ENCODE assay signal across 21 cellular contexts in the genomic region with DNA sequence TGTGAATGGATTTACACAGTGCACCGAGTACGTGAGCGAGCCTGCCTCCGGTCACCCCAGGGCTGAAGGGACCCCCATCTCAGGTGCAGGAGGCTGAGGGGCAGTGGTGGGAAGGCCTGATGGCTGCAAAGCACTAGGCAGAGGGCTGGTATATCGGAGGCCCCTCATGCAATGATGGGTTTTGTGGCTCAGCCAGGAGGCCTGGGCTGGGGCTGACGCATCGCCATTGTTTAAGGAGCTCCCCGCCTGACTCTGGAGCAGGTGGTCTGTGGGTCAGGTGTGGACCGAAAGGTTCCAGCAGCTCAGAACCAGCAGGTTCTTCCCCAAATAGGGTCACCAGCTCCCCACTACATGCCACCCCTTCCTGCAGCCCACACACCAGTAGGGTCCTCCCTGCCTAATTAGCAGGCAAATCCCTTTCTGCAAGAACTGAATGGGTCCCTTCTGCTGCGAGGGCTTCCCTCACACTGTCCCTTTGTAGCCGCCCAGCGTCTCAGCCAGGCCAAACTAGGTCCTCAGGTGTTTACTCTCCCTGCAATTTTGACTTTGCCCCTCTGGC. TPM values are rescaled to one million over a fixed set of nuclear protein-coding genes. Genes with fewer than 3 reads are reported as not detected.
A peak's percentile ranks its signal among the peaks of the same experiment; 100 is the strongest.
DNase-seq lines count a peak whose midpoint lies in the region; ATAC-seq, FAIRE-seq and TF ChIP-seq lines count a peak whose summit lies in the region.
"Had no signal": no experiment of that assay in that cellular context is flagged by ENCODE, and none has a peak within 500 bp of the region (broad histone marks: within the 10 kb centered on the region; RNA-seq: fewer than 3 reads in every experiment).

No MANE protein-coding gene starts in this region.

- H3K79me1 ChIP-seq in neuronal stem cell (ENCODE audit: low read depth, low read length) = no peaks in the 10 kb centered on the region

- no peak for ATAC-seq in SK-N-SH treated with all-trans-retinoic acid at 6 μM for 48 hours
- ATAC-seq: CD8-positive, alpha-beta T cell had no signal

- no peak overlapping the region for H2BK12ac ChIP-seq in neuronal stem cell (ENCODE audit: low read length)

- peak overlapping the region; percentile 25 for H3K23ac ChIP-seq in neuronal stem cell (ENCODE audit: low read depth, low read length, poor library complexity)

- H4K20me1 ChIP-seq in SK-N-SH (ENCODE audit: insufficient read depth) = no peaks in the 10 kb centered on the region

- 73% methylated on average over 12 of the region's 12 CpGs for WGBS in SK-N-SH (ENCODE audit: low lambda C conversion rate)
- WGBS in neuronal stem cell (ENCODE audit: extremely low coverage in 2 of 2, insufficient read length in 2 of 2, insufficient replicate concordance in 1 of 2), 2 donors = no CpG with 5 or more reads among the region's 12 CpGs

- H4K91ac ChIP-seq in neuronal stem cell (ENCODE audit: low read depth, low read length, poor library complexity) = no peak overlapping the region

- no peak overlapping the region for H2BK5ac ChIP-seq in neuronal stem cell (ENCODE audit: low read length)

- no peak overlapping the region for H2AK5ac ChIP-seq in neuronal stem cell (ENCODE audit: low read depth, low read length)

- H4K8ac ChIP-seq in neuronal stem cell (ENCODE audit: low read depth, low read length) = no peak overlapping the region

- H3K4ac ChIP-seq in neuronal stem cell (ENCODE audit: low read length) = no peak overlapping the region

- H2BK120ac ChIP-seq in neuronal stem cell (ENCODE audit: low read depth, low read length) = no peak overlapping the region

- no peak for TF ChIP-seq RAD21 in SK-N-SH (IDR thresholded peaks at IDR 0.05; ENCODE audit: low read length)

- TF ChIP-seq CTCF in SK-N-SH (IDR thresholded peaks at IDR 0.05) = no peak
- no peak for TF ChIP-seq CTCF in coronary artery (IDR thresholded peaks at IDR 0.05)
- no peak for TF ChIP-seq CTCF in tibial artery (IDR thresholded peaks at IDR 0.05)
- TF ChIP-seq CTCF in kidney (IDR thresholded peaks at IDR 0.05; ENCODE audit: borderline replicate concordance, extremely low read depth, insufficient read depth) = no peak

- H3K27ac ChIP-seq in SK-N-SH (ENCODE audit: low read depth in 2 of 2, low read length in 1 of 2) (no peak overlapping the region), coronary artery (no peak overlapping the region), neuronal stem cell (replicated peaks; ENCODE audit: low read length) (no peak overlapping the region), tibial artery (no peak overlapping the region), kidney (ENCODE audit: low read depth in 2 of 2, low read length in 2 of 2) (no peak overlapping the region)
- H3K27ac ChIP-seq: 22Rv1, HL-60 had no signal

- H3K9ac ChIP-seq in SK-N-SH = no peak overlapping the region
- no peak overlapping the region for H3K9ac ChIP-seq in neuronal stem cell (ENCODE audit: low read depth, low read length, poor library complexity)
- H3K9ac ChIP-seq in kidney (ENCODE audit: low read length in 2 of 2) = no peak overlapping the region

- H3K14ac ChIP-seq in neuronal stem cell (ENCODE audit: low read length) = no peak overlapping the region

- H3K4me1 ChIP-seq in SK-N-SH (ENCODE audit: control insufficient read depth in 1 of 2, insufficient read depth in 2 of 2, low read depth in 1 of 2, low read length in 1 of 2) (peaks cover 0 to 6% of the 10 kb centered on the region in 2 experiments; a peak in 1 of 4 replicates), neuronal stem cell (ENCODE audit: control insufficient read depth in 2 of 2, insufficient read depth in 1 of 2, low read depth in 1 of 2, low read length in 2 of 2) (peaks cover 0 to 14% of the 10 kb centered on the region in 2 donors), tibial artery (peaks cover 0 to 23% (median 19%) of the 10 kb centered on the region in 4 donors), kidney (ENCODE audit: control insufficient read depth in 1 of 2, insufficient read depth in 1 of 2, low read depth in 1 of 2, low read length in 2 of 2) (peaks cover 0 to 5% of the 10 kb centered on the region in 2 donors)

- H2AFZ ChIP-seq in SK-N-SH (ENCODE audit: low read depth) (no peak overlapping the region), neuronal stem cell (ENCODE audit: low read length) (no peak overlapping the region)

- no peaks in the 10 kb centered on the region for H3K9me2 ChIP-seq in SK-N-SH

- H3K4me2 ChIP-seq in SK-N-SH = no peak overlapping the region
- no peak overlapping the region for H3K4me2 ChIP-seq in neuronal stem cell (ENCODE audit: insufficient read depth, low read length, poor library complexity, severe bottlenecking)

- FAIRE-seq in kidney (lab: Jason Lieb, UNC) = no peak
- FAIRE-seq: D721Med, G401.6, GM12891 had no signal

- peak; percentile 11 for DNase-seq in SK-N-SH
- peak; percentile 35 for DNase-seq in coronary artery (ENCODE audit: low spot score)
- no peak for DNase-seq in neuronal stem cell (ENCODE audit: low spot score)
- DNase-seq in tibial artery = peak; percentile 18 to 41
- no peak for DNase-seq in kidney
- no peak for DNase-seq in NCI-H2107 (lab: John Stamatoyannopoulos, UW)
- no peak for DNase-seq in epidermal melanocyte (ENCODE audit: insufficient read length, low spot score)
- DNase-seq: CD8-positive, alpha-beta T cell; COR-L47; DMS153; DMS79 treated with DMSO at 0.1 percent for 48 hours; EL; GOT3; HCEC 1CT; HFFc6 had no signal

- POLR2A ChIA-PET in SK-N-SH (lab: Yijun Ruan, JAX) = no interaction called here

- no peak for TF ChIP-seq EP300 in SK-N-SH (IDR thresholded peaks at IDR 0.05; ENCODE audit: borderline replicate concordance in 1 of 2, low read depth in 1 of 2, low read length in 1 of 2)

- H2BK15ac ChIP-seq in neuronal stem cell (ENCODE audit: low read length) = peak overlapping the region; percentile 27

- H3K79me2 ChIP-seq in SK-N-SH (ENCODE audit: insufficient read depth) = no peaks in the 10 kb centered on the region

- peak overlapping the region; percentile 31 for H3K18ac ChIP-seq in neuronal stem cell (ENCODE audit: low read length)

- H3K4me3 ChIP-seq in SK-N-SH (ENCODE audit: low read depth in 2 of 2, low read length in 1 of 2) (no peak overlapping the region), coronary artery (no peak overlapping the region), neuronal stem cell (ENCODE audit: low read length in 2 of 2) (peak overlapping the region in 1 of 2 donors; percentile 40), tibial artery (no peak overlapping the region), kidney (ENCODE audit: low read length in 2 of 2) (no peak overlapping the region)

- H3K36me3 ChIP-seq in SK-N-SH (replicated peaks in 1 of 2; ENCODE audit: control insufficient read depth in 1 of 2, insufficient read depth in 2 of 2, low read length in 1 of 2) = no peaks in the 10 kb centered on the region
- no peaks in the 10 kb centered on the region for H3K36me3 ChIP-seq in neuronal stem cell (replicated peaks in 1 of 2; ENCODE audit: control insufficient read depth in 2 of 2, insufficient read depth in 2 of 2, low read length in 2 of 2)
- H3K36me3 ChIP-seq in tibial artery = no peaks in the 10 kb centered on the region
- no peaks in the 10 kb centered on the region for H3K36me3 ChIP-seq in kidney (ENCODE audit: control insufficient read depth in 1 of 2, insufficient read depth in 2 of 2, low read length in 2 of 2)

- no peaks in the 10 kb centered on the region for H3K9me3 ChIP-seq in SK-N-SH
- no peaks in the 10 kb centered on the region for H3K9me3 ChIP-seq in neuronal stem cell (replicated peaks in 1 of 2; ENCODE audit: control insufficient read depth in 2 of 2, insufficient read depth in 1 of 2, low read depth in 1 of 2, low read length in 2 of 2)
- no peaks in the 10 kb centered on the region for H3K9me3 ChIP-seq in tibial artery
- H3K9me3 ChIP-seq in kidney (ENCODE audit: control insufficient read depth in 1 of 2, low read length in 2 of 2) = no peaks in the 10 kb centered on the region

- H3K27me3 ChIP-seq in SK-N-SH (ENCODE audit: insufficient read depth) = no peaks in the 10 kb centered on the region
- H3K27me3 ChIP-seq in neuronal stem cell (ENCODE audit: control insufficient read depth in 3 of 3, insufficient read depth in 3 of 3, low read depth in 1 of 3, low read length in 3 of 3) = peaks cover 0 to 38% (median 9%) of the 10 kb centered on the region in 3 experiments
- H3K27me3 ChIP-seq in tibial artery = no peaks in the 10 kb centered on the region

- no peaks in the 10 kb centered on the region for H3F3A ChIP-seq in SK-N-SH (replicated peaks; ENCODE audit: insufficient read depth)

- CTCF ChIA-PET in SK-N-SH (lab: Yijun Ruan, JAX) = interaction anchor here (0.7 to 20.8 kb wide), 5 partner anchors 18 to 389 kb away, joined by 3 to 520 read pairs (median 3); no protein-coding TSS in a partner anchor

- intact Hi-C loops in tibial artery (cut with DNase I; ENCODE audit: low total_unique reads) = loop anchor here (10.0 kb wide), 1 partner anchor 361 kb away; no protein-coding TSS in a partner anchor
- intact Hi-C loops in kidney (cut with DNase I) = loop anchor here (5.0 kb wide), 1 partner anchor 388 kb away; no protein-coding TSS in a partner anchor

TF ChIP-seq in SK-N-SH, 30 proteins besides CTCF, POLR2A, EP300 and RAD21:
- no peak for TF ChIP-seq ELF1 (IDR thresholded peaks at IDR 0.05)

TF ChIP-seq in SK-N-SH treated with all-trans-retinoic acid at 6 μM for 48 hours, 23 proteins besides CTCF, POLR2A, EP300 and RAD21 (continues in another document):
- TF ChIP-seq, protein P1, sequence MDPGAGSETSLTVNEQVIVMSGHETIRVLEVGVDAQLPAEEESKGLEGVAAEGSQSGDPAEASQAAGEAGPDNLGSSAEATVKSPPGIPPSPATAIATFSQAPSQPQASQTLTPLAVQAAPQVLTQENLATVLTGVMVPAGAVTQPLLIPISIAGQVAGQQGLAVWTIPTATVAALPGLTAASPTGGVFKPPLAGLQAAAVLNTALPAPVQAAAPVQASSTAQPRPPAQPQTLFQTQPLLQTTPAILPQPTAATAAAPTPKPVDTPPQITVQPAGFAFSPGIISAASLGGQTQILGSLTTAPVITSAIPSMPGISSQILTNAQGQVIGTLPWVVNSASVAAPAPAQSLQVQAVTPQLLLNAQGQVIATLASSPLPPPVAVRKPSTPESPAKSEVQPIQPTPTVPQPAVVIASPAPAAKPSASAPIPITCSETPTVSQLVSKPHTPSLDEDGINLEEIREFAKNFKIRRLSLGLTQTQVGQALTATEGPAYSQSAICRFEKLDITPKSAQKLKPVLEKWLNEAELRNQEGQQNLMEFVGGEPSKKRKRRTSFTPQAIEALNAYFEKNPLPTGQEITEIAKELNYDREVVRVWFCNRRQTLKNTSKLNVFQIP (CRISPR knock-in tag; IDR thresholded peaks at IDR 0.05; ENCODE audit: borderline replicate concordance, low read depth) = no peak

RNA-seq across cellular contexts. Expression of a gene that starts 33.0 kb away (rescaled TPM):
- polyA plus RNA-seq in SK-N-SH (2012; rRNA removed) = 65.7 and 97.6 TPM in 2 replicates
- polyA plus RNA-seq in SK-N-SH (2012; cell fraction: cytosol; rRNA removed) = 94.1 and 99.2 TPM in 2 replicates
- polyA plus RNA-seq in SK-N-SH (2012; cell fraction: nucleus; rRNA removed) = 28.6 and 65.4 TPM in 2 replicates
- polyA plus RNA-seq in neuronal stem cell (2013, experiment 1 of 2) = 26.5 TPM
- 25.8 TPM for polyA plus RNA-seq in neuronal stem cell (2013, experiment 2 of 2)
- 44.1 TPM for total RNA-seq in kidney
- polyA plus RNA-seq in kidney (ENCODE audit: insufficient read depth, low read depth, low replicate concordance) = 76.6 TPM

Comparison
In these comparisons a context has a peak if more than half of its experiments do, and no peak if none do; other contexts are left out.
1. DNase-seq: peak in SK-N-SH (single experiment), coronary artery (single experiment) and tibial artery (2 of 2); none in neuronal stem cell (single experiment), kidney (single experiment), NCI-H2107 (single experiment) and epidermal melanocyte (single experiment).